32 cellular contexts compared by ENCODE assay signal in genomic region chr4:67810011-67810410, GRCh38. TPM values are rescaled to one million over a fixed set of nuclear protein-coding genes. Genes with fewer than 3 reads are reported as not detected.
"Had no signal": no experiment of that assay in that cellular context is flagged by ENCODE, and none has a peak within 500 bp of the region (broad histone marks: within the 10 kb centered on the region; RNA-seq: fewer than 3 reads in every experiment).

No MANE protein-coding gene starts in this region.

- H3K27ac ChIP-seq: colonic mucosa, epithelial cell of prostate, esophagus squamous epithelium, gastrocnemius medialis, heart right ventricle, left lung, lower lobe of right lung had no signal

- H3K4me1 ChIP-seq: colonic mucosa, esophagus squamous epithelium, gastrocnemius medialis, heart right ventricle, left lung, lower lobe of right lung had no signal

- H3K36me3 ChIP-seq: colonic mucosa, esophagus squamous epithelium, gastrocnemius medialis, left lung, lower lobe of right lung had no signal

- ATAC-seq: effector memory CD8-positive, alpha-beta T cell; gastrocnemius medialis; heart right ventricle; left cardiac atrium; left lung; left ventricle myocardium superior; lower lobe of right lung; mucosa of descending colon had no signal

- DNase-seq: colonic mucosa; cortex of kidney; effector CD8-positive, alpha-beta T cell; effector memory CD8-positive, alpha-beta T cell; erythroblast; esophagus squamous epithelium; foreskin fibroblast; foreskin melanocyte; gastrocnemius medialis; head of caudate nucleus; heart right ventricle; hippocampal formation; left cardiac atrium; left lung; left ventricle myocardium superior; lower lobe of right lung; mesenchymal stem cell; mucosa of descending colon; naive B cell had no signal

- H3K4me3 ChIP-seq: colonic mucosa, esophagus squamous epithelium, gastrocnemius medialis, heart right ventricle, left lung, lower lobe of right lung, mucosa of descending colon had no signal

- H3K9me3 ChIP-seq: colonic mucosa, gastrocnemius medialis had no signal

- H3K27me3 ChIP-seq: colonic mucosa, esophagus squamous epithelium, gastrocnemius medialis, heart right ventricle, left lung had no signal

- FAIRE-seq: endometrium, islet of Langerhans, keratinocyte had no signal

RNA-seq across cellular contexts. Expression of gene GNRHR, which starts 55.8 kb away (rescaled TPM):
- total RNA-seq: colonic mucosa, dermis microvascular lymphatic vessel endothelial cell, endodermal cell, gastrocnemius medialis, glomerular endothelial cell, heart right ventricle, kidney epithelial cell, left cardiac atrium, left lung, left ventricle myocardium superior, lower leg skin, lower lobe of right lung, lung microvascular endothelial cell, mesenteric fat pad, mesothelial cell of epicardium, mucosa of descending colon, myocyte had no signal
- polyA plus RNA-seq: heart right ventricle had no signal
